ENCODE assay signal across 11 cellular contexts in genomic region chr4:185358514-185359433, GRCh38. TPM values are rescaled to one million over a fixed set of nuclear protein-coding genes. Genes with fewer than 3 reads are reported as not detected.
DNase-seq lines count a peak whose midpoint lies in the region; ATAC-seq and TF ChIP-seq lines count a peak whose summit lies in the region.
"Had no signal": no experiment of that assay in that cellular context is flagged by ENCODE, and none has a peak within 500 bp of the region (broad histone marks: within the 10 kb centered on the region; RNA-seq: fewer than 3 reads in every experiment).

No MANE protein-coding gene starts in this region.

- H3K27me3 Mint-ChIP-seq in HFFc6 (ENCODE audit: insufficient read depth), result no peaks in the 10 kb centered on the region; the same call in 1 of the 2 replicates

- H3K4me3 Mint-ChIP-seq in HFFc6, result peak overlapping the region; percentile 71

- CTCF ChIA-PET in AG04450 (lab: Charles Lee), result no interaction called here

- ATAC-seq in GM19035 (IDR thresholded peaks at IDR 0.05; ENCODE audit: unreplicated experiment), result no peak
- ATAC-seq: activated CD4-positive, CD25-positive, alpha-beta regulatory T cell treated with anti-CD3 and anti-CD28 coated beads, Interleukin-2, amount 50 U/mL, for 24 hours had no signal

- no peaks in the 10 kb centered on the region for H3K9me3 Mint-ChIP-seq in HFFc6

- H3K9me3 ChIP-seq in AG04450 (ENCODE audit: control insufficient read depth, insufficient read depth, low read length) (no peaks in the 10 kb centered on the region), adipocyte (ENCODE audit: control insufficient read depth, low read length) (no peaks in the 10 kb centered on the region)
- H3K9me3 ChIP-seq: BLaER1 had no signal

- H3K4me3 ChIP-seq in AG04450 (ENCODE audit: low read depth, low read length), result no peak overlapping the region
- no peak overlapping the region for H3K4me3 ChIP-seq in adipocyte (ENCODE audit: low read length)
- H3K4me3 ChIP-seq: BLaER1 had no signal

- H3K36me3 ChIP-seq in adipocyte (ENCODE audit: control insufficient read depth, insufficient read depth, low read length, severe bottlenecking), result peaks cover 24% of the 10 kb centered on the region

- H3K27ac ChIP-seq in AG04450 (ENCODE audit: low read depth, low read length), result peak overlapping the region; percentile 63
- H3K27ac ChIP-seq: BLaER1 had no signal

- DNase-seq in AG04450 (ENCODE audit: low read depth, low spot score), result no peak
- DNase-seq in HFFc6, result peak; percentile 54
- peak; percentile 79 for DNase-seq in adipocyte (ENCODE audit: low read depth)
- DNase-seq in lung microvascular endothelial cell (ENCODE audit: low read depth in 2 of 2), result peak; percentile 49 to 87
- DNase-seq in NK-92 treated with Interleukin-12 subunit alpha and Interleukin-12 subunit beta, amount 100 ng/mL, for 24 hours (lab: John Stamatoyannopoulos, UW), result no peak
- DNase-seq in GM10266 (ENCODE audit: extremely low spot score), result no peak
- no peak for DNase-seq in activated T-cell treated with anti-CD3 and anti-CD28 coated beads, Interleukin-2, amount 50 U/mL, for 1 hour
- DNase-seq: activated effector memory CD4-positive, alpha-beta T cell treated with Interleukin-2 at 50 U/mL for 16 hours had no signal

- H3K4me1 ChIP-seq in adipocyte (ENCODE audit: control insufficient read depth, insufficient read depth, low read length), result peaks cover 24% of the 10 kb centered on the region
- H3K4me1 ChIP-seq: BLaER1 had no signal

- peaks cover 21% of the 10 kb centered on the region for H3K36me3 Mint-ChIP-seq in HFFc6 (ENCODE audit: low read depth)

- no peak for TF ChIP-seq CTCF in AG04450 (IDR thresholded peaks at IDR 0.05; ENCODE audit: low read depth, low read length)
- TF ChIP-seq CTCF in HFFc6 (IDR thresholded peaks at IDR 0.05), result no peak
- no peak for TF ChIP-seq CTCF in GM10266 (IDR thresholded peaks at IDR 0.05; ENCODE audit: control insufficient read depth, insufficient read depth, low read depth, missing control alignments)

- H3K27me3 ChIP-seq in AG04450 (ENCODE audit: control insufficient read depth, insufficient read depth, low read length) (no peaks in the 10 kb centered on the region), adipocyte (replicated peaks; ENCODE audit: control insufficient read depth, insufficient read depth, low read length) (no peaks in the 10 kb centered on the region)
- H3K27me3 ChIP-seq: BLaER1 had no signal

- POLR2A ChIA-PET in AG04450 (lab: Yijun Ruan, JAX), result no interaction called here

- peak overlapping the region; percentile 13 for H3K9ac ChIP-seq in adipocyte (ENCODE audit: low read length)
- H3K9ac ChIP-seq: BLaER1 had no signal

- peak overlapping the region; percentile 82 for H3K27ac Mint-ChIP-seq in HFFc6

- peaks cover 55% of the 10 kb centered on the region for H3K4me1 Mint-ChIP-seq in HFFc6 (ENCODE audit: low read depth)

RNA-seq across cellular contexts. Expression of gene LRP2BP, which starts 37.0 kb away (rescaled TPM):
- polyA plus RNA-seq in AG04450 (2011; rRNA removed), result 0.05 and 0.09 TPM in 2 replicates
- polyA minus RNA-seq in AG04450 (2011; rRNA and poly(A)+ RNA removed), result 0.14 and 0.35 TPM in 2 replicates
- under 1 TPM; 0.13 to 0.47 (median 0.24) TPM for total RNA-seq in HFFc6 (2021; fragmentation: NEBNext Ultra II Directional; extraction: Animal tissue kit (Norgen Biotek cat#: 25700))
- 0.44 and 0.79 TPM in 2 replicates for total RNA-seq in lung microvascular endothelial cell

RNA-seq across cellular contexts. Expression of gene ANKRD37, which starts 37.9 kb away (rescaled TPM):
- 3.1 and 3.6 TPM in 2 replicates for polyA plus RNA-seq in AG04450 (2011; rRNA removed)
- polyA minus RNA-seq in AG04450 (2011; rRNA and poly(A)+ RNA removed), result 1.3 and 2.3 TPM in 2 replicates
- total RNA-seq in HFFc6 (2021; fragmentation: NEBNext Ultra II Directional; extraction: Animal tissue kit (Norgen Biotek cat#: 25700)), result 10 to 100 TPM in 1 of 6 experiments, 1 to 10 TPM in 5; 3.1 to 11.4 (median 4.1) TPM
- 5.7 and 29.6 TPM in 2 replicates for total RNA-seq in lung microvascular endothelial cell

Comparison
In these comparisons a context has a peak if more than half of its experiments do, and no peak if none do; other contexts are left out.
1. DNase-seq: peak in HFFc6 (single experiment), adipocyte (single experiment) and lung microvascular endothelial cell (2 of 2); none in AG04450 (single experiment), NK-92 treated with Interleukin-12 subunit alpha and Interleukin-12 subunit beta, amount 100 ng/mL, for 24 hours (single experiment), GM10266 (single experiment) and activated T-cell treated with anti-CD3 and anti-CD28 coated beads, Interleukin-2, amount 50 U/mL, for 1 hour (single experiment).